ENCODE assay signal across 32 cellular contexts in the genomic region with DNA sequence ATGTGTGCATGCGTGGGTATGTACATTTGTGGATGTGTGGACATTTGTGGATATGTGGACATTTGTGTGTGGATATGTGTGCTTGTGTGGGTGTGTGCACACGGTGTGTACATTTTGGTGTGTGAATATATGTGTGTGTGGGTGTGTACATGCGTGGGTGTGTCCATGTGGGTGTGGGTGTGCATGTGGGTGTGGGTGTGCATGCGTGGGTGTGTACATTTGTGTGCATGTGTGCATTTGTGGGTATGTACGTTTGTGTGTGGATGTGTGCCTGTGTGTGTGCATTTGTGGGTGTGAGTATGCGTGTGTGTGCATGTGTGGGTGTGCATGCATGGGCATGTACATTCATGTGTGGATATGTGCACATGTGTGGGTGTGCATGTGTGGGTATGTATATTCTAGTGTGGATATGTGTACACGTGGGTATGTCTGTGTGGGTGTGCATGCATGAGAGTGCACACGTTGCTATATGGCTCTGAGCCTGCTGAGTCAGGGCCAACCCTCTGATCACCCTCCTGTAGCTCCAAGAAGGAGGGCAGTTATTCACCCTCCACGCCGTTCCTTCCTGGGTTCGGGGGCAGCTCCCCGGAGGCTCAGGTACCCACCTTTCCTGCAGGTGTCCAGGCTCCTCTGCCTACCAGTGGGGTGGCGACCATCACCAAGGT. TPM values are rescaled to one million over a fixed set of nuclear protein-coding genes. Genes with fewer than 3 reads are reported as not detected.
"Had no signal": no experiment of that assay in that cellular context is flagged by ENCODE, and none has a peak within 500 bp of the region (broad histone marks: within the 10 kb centered on the region; RNA-seq: fewer than 3 reads in every experiment).

No MANE protein-coding gene starts in this region.

- H3K9me3 ChIP-seq: gastrocnemius medialis, mucosa of descending colon, neutrophil, ovary, thoracic aorta, vagina had no signal

- H3K27ac Mint-ChIP-seq: activated T-cell treated with anti-CD3 and anti-CD28 coated beads, Interleukin-2, amount 50 U/mL, for 72 hours; natural killer cell treated with Interleukin-12 subunit alpha and Interleukin-12 subunit beta and Interleukin-15 and Interleukin-18, amount 100 ng/mL, for 72 hours; progenitor cell of endocrine pancreas; stimulated activated naive CD8-positive, alpha-beta T cell treated with anti-CD3 and anti-CD28 coated beads, Interleukin-15, Interleukin-2, amounts not matched to agents 100 ng/mL and 50 ng/mL, for 24 hours; T-helper 2 cell treated with Interferon-gamma antibody and Interleukin-4, amounts not matched to agents 5 μg/mL and 100 μg/mL, for 36 hours had no signal

- H3K9me3 Mint-ChIP-seq: activated T-cell treated with anti-CD3 and anti-CD28 coated beads, Interleukin-2, amount 50 U/mL, for 72 hours; natural killer cell treated with Interleukin-12 subunit alpha and Interleukin-12 subunit beta and Interleukin-15 and Interleukin-18, amount 100 ng/mL, for 72 hours; stimulated activated naive CD8-positive, alpha-beta T cell treated with anti-CD3 and anti-CD28 coated beads, Interleukin-15, Interleukin-2, amounts not matched to agents 100 ng/mL and 50 ng/mL, for 24 hours; T-helper 2 cell treated with Interferon-gamma antibody and Interleukin-4, amounts not matched to agents 5 μg/mL and 100 μg/mL, for 36 hours; type B pancreatic cell had no signal

- H3K36me3 Mint-ChIP-seq: natural killer cell treated with Interleukin-12 subunit alpha and Interleukin-12 subunit beta and Interleukin-15 and Interleukin-18, amount 100 ng/mL, for 72 hours; type B pancreatic cell had no signal

- DNase-seq: activated CD4-positive, alpha-beta T cell treated with anti-CD3 and anti-CD28 coated beads for 4 hours; activated CD4-positive, alpha-beta T cell treated with anti-CD3 and anti-CD28 coated beads, Interleukin-2, amount 50 U/mL, for 4 hours; activated effector memory CD4-positive, alpha-beta T cell treated with anti-CD3 and anti-CD28 coated beads, Interleukin-2, amount 50 U/mL, for 16 hours; activated naive CD4-positive, alpha-beta T cell treated with anti-CD3 and anti-CD28 coated beads, Interleukin-2, amount 50 U/mL, for 16 hours; activated T-cell treated with anti-CD3 and anti-CD28 coated beads for 4 hours; activated T-cell treated with anti-CD3 and anti-CD28 coated beads, Interleukin-2, amount 50 U/mL, for 72 hours; amniotic stem cell; brain microvascular endothelial cell; central memory CD4-positive, alpha-beta T cell; effector CD4-positive, alpha-beta T cell; gastrocnemius medialis; left cardiac atrium; left ventricle myocardium superior; mucosa of descending colon; ovary; stimulated activated CD4-positive, alpha-beta T cell treated with anti-CD3 and anti-CD28 coated beads, Interleukin-12 subunit alpha, Interleukin-12 subunit beta, amount 100 ng/mL, for 4 hours; stimulated activated CD4-positive, alpha-beta T cell treated with anti-CD3 and anti-CD28 coated beads, Interleukin-4, amount 100 ng/mL, for 1 hour had no signal

- ATAC-seq: activated T-cell treated with anti-CD3 and anti-CD28 coated beads, Interleukin-2, amount 50 U/mL, for 72 hours; gastrocnemius medialis; left cardiac atrium; left ventricle myocardium superior; mucosa of descending colon; natural killer cell treated with Interleukin-12 subunit alpha and Interleukin-12 subunit beta and Interleukin-15 and Interleukin-18, amount 100 ng/mL, for 72 hours had no signal

- H3K27ac ChIP-seq: brain microvascular endothelial cell, gastrocnemius medialis, neutrophil, ovary, skin epidermis, thoracic aorta, vagina had no signal

- H3K4me3 Mint-ChIP-seq: activated T-cell treated with anti-CD3 and anti-CD28 coated beads, Interleukin-2, amount 50 U/mL, for 72 hours; natural killer cell treated with Interleukin-12 subunit alpha and Interleukin-12 subunit beta and Interleukin-15 and Interleukin-18, amount 100 ng/mL, for 72 hours; stimulated activated naive CD8-positive, alpha-beta T cell treated with anti-CD3 and anti-CD28 coated beads, Interleukin-15, Interleukin-2, amounts not matched to agents 100 ng/mL and 50 ng/mL, for 24 hours; T-helper 2 cell treated with Interferon-gamma antibody and Interleukin-4, amounts not matched to agents 5 μg/mL and 100 μg/mL, for 36 hours; type B pancreatic cell had no signal

- H3K4me1 ChIP-seq: vagina had no signal

- FAIRE-seq: astrocyte, colon had no signal

- H3K27me3 ChIP-seq: brain microvascular endothelial cell, gastrocnemius medialis, neutrophil, ovary, vagina had no signal

- H3K4me3 ChIP-seq: gastrocnemius medialis, mucosa of descending colon, ovary, skin epidermis, thoracic aorta, vagina had no signal

- H3K27me3 Mint-ChIP-seq: natural killer cell treated with Interleukin-12 subunit alpha and Interleukin-12 subunit beta and Interleukin-15 and Interleukin-18, amount 100 ng/mL, for 72 hours; progenitor cell of endocrine pancreas; stimulated activated naive CD8-positive, alpha-beta T cell treated with anti-CD3 and anti-CD28 coated beads, Interleukin-15, Interleukin-2, amounts not matched to agents 100 ng/mL and 50 ng/mL, for 24 hours; type B pancreatic cell had no signal

- H3K36me3 ChIP-seq: brain microvascular endothelial cell, gastrocnemius medialis, neutrophil, ovary, thoracic aorta, vagina had no signal

RNA-seq across cellular contexts. Expression of a gene that starts 20.3 kb away (rescaled TPM):
- total RNA-seq: activated T-cell treated with anti-CD3 and anti-CD28 coated beads, Interleukin-2, amount 50 U/mL, for 72 hours; dermis blood vessel endothelial cell; epithelial cell of proximal tubule; left ventricle myocardium superior; lung microvascular endothelial cell; myocyte; natural killer cell treated with Interleukin-12 subunit alpha and Interleukin-12 subunit beta and Interleukin-15 and Interleukin-18, amount 100 ng/mL, for 72 hours had no signal
